Comparison of ENCODE assay signal across 2 cellular contexts in the genomic region with DNA sequence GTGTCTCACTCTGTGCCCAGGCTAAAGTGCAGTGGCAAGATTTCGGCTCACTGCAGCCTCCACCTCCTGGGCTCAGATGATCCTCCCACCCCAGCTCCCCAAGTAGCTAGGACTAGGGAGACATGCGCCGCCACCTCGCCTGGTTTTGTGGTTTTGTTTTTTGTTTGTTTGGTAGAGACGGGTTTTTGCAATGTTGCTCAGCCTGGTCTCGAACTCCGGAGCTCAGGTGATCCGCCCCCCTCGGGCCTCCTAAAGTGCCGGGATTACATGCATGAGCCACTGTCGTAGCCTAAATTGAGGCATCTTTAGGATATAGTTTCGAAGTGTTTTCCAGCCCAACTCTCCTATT.
TF ChIP-seq lines count a peak whose summit lies in the region.

No MANE protein-coding gene starts in this region.

TF ChIP-seq in liver, 16 proteins besides CTCF, POLR2A, EP300 and RAD21:
- TF ChIP-seq TAF1 (conservative IDR thresholded peaks at IDR 0.05) = no peak
- TF ChIP-seq RXRA (IDR thresholded peaks at IDR 0.05) = no peak
- TF ChIP-seq HNF4A (conservative IDR thresholded peaks at IDR 0.05) = no peak
- TF ChIP-seq, protein P1, sequence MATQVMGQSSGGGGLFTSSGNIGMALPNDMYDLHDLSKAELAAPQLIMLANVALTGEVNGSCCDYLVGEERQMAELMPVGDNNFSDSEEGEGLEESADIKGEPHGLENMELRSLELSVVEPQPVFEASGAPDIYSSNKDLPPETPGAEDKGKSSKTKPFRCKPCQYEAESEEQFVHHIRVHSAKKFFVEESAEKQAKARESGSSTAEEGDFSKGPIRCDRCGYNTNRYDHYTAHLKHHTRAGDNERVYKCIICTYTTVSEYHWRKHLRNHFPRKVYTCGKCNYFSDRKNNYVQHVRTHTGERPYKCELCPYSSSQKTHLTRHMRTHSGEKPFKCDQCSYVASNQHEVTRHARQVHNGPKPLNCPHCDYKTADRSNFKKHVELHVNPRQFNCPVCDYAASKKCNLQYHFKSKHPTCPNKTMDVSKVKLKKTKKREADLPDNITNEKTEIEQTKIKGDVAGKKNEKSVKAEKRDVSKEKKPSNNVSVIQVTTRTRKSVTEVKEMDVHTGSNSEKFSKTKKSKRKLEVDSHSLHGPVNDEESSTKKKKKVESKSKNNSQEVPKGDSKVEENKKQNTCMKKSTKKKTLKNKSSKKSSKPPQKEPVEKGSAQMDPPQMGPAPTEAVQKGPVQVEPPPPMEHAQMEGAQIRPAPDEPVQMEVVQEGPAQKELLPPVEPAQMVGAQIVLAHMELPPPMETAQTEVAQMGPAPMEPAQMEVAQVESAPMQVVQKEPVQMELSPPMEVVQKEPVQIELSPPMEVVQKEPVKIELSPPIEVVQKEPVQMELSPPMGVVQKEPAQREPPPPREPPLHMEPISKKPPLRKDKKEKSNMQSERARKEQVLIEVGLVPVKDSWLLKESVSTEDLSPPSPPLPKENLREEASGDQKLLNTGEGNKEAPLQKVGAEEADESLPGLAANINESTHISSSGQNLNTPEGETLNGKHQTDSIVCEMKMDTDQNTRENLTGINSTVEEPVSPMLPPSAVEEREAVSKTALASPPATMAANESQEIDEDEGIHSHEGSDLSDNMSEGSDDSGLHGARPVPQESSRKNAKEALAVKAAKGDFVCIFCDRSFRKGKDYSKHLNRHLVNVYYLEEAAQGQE (IDR thresholded peaks at IDR 0.05) = no peak
- TF ChIP-seq, protein P2, sequence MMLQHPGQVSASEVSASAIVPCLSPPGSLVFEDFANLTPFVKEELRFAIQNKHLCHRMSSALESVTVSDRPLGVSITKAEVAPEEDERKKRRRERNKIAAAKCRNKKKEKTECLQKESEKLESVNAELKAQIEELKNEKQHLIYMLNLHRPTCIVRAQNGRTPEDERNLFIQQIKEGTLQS (IDR thresholded peaks at IDR 0.05) = no peak
- no peak for TF ChIP-seq JUND (IDR thresholded peaks at IDR 0.05)
- TF ChIP-seq GABPA (IDR thresholded peaks at IDR 0.05 in 1 of 2, conservative IDR thresholded peaks at IDR 0.05 in 1 of 2) = no peak
- TF ChIP-seq, protein P3, sequence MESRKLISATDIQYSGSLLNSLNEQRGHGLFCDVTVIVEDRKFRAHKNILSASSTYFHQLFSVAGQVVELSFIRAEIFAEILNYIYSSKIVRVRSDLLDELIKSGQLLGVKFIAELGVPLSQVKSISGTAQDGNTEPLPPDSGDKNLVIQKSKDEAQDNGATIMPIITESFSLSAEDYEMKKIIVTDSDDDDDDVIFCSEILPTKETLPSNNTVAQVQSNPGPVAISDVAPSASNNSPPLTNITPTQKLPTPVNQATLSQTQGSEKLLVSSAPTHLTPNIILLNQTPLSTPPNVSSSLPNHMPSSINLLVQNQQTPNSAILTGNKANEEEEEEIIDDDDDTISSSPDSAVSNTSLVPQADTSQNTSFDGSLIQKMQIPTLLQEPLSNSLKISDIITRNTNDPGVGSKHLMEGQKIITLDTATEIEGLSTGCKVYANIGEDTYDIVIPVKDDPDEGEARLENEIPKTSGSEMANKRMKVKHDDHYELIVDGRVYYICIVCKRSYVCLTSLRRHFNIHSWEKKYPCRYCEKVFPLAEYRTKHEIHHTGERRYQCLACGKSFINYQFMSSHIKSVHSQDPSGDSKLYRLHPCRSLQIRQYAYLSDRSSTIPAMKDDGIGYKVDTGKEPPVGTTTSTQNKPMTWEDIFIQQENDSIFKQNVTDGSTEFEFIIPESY (IDR thresholded peaks at IDR 0.05) = no peak
- no peak for TF ChIP-seq FOXA2 (IDR thresholded peaks at IDR 0.05)
- no peak for TF ChIP-seq HNF4G (IDR thresholded peaks at IDR 0.05)
- no peak for TF ChIP-seq SP1 (IDR thresholded peaks at IDR 0.05)
- TF ChIP-seq YY1 (IDR thresholded peaks at IDR 0.05) = no peak
- TF ChIP-seq EGR1 (IDR thresholded peaks at IDR 0.05; ENCODE audit: low read depth in 2 of 2) = no peak
- TF ChIP-seq NR2F2 (IDR thresholded peaks at IDR 0.05) = no peak
- TF ChIP-seq, protein P4, sequence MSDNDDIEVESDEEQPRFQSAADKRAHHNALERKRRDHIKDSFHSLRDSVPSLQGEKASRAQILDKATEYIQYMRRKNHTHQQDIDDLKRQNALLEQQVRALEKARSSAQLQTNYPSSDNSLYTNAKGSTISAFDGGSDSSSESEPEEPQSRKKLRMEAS (IDR thresholded peaks at IDR 0.05) = no peak

TF ChIP-seq in HepG2, 621 proteins besides CTCF, POLR2A, EP300 and RAD21:
- TF ChIP-seq NRL (CRISPR knock-in tag; IDR thresholded peaks at IDR 0.05; ENCODE audit: borderline replicate concordance) = no peak
- no peak for TF ChIP-seq GATAD1 (CRISPR knock-in tag; IDR thresholded peaks at IDR 0.05)
- TF ChIP-seq GABPA (IDR thresholded peaks at IDR 0.05; ENCODE audit: low read depth, low read length) = no peak
- no peak for TF ChIP-seq GABPA (CRISPR knock-in tag; IDR thresholded peaks at IDR 0.05; ENCODE audit: low read depth)
- TF ChIP-seq, protein P5, sequence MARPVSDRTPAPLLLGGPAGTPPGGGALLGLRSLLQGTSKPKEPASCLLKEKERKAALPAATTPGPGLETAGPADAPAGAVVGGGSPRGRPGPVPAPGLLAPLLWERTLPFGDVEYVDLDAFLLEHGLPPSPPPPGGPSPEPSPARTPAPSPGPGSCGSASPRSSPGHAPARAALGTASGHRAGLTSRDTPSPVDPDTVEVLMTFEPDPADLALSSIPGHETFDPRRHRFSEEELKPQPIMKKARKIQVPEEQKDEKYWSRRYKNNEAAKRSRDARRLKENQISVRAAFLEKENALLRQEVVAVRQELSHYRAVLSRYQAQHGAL (CRISPR knock-in tag; IDR thresholded peaks at IDR 0.05; ENCODE audit: not compliant biosample characterization) = no peak
- TF ChIP-seq ZNF879 (CRISPR knock-in tag; IDR thresholded peaks at IDR 0.05) = no peak
- no peak for TF ChIP-seq ZNF230 (CRISPR knock-in tag; IDR thresholded peaks at IDR 0.05)
- TF ChIP-seq, protein P6, sequence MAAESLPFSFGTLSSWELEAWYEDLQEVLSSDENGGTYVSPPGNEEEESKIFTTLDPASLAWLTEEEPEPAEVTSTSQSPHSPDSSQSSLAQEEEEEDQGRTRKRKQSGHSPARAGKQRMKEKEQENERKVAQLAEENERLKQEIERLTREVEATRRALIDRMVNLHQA (CRISPR knock-in tag; IDR thresholded peaks at IDR 0.05) = no peak
- TF ChIP-seq, protein P7, sequence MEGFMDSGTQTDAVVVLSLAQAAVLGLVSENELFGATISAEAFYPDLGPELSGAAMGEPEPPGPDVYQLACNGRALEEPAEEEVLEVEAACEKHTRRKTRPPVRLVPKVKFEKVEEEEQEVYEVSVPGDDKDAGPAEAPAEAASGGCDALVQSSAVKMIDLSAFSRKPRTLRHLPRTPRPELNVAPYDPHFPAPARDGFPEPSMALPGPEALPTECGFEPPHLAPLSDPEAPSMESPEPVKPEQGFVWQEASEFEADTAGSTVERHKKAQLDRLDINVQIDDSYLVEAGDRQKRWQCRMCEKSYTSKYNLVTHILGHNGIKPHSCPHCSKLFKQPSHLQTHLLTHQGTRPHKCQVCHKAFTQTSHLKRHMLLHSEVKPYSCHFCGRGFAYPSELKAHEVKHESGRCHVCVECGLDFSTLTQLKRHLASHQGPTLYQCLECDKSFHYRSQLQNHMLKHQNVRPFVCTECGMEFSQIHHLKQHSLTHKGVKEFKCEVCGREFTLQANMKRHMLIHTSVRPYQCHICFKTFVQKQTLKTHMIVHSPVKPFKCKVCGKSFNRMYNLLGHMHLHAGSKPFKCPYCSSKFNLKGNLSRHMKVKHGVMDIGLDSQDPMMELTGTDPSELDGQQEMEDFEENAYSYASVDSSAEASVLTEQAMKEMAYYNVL (CRISPR knock-in tag; IDR thresholded peaks at IDR 0.05; ENCODE audit: borderline replicate concordance) = no peak
- no peak for TF ChIP-seq ZNF780A (CRISPR knock-in tag; IDR thresholded peaks at IDR 0.05)
- no peak for TF ChIP-seq ZNF672 (CRISPR knock-in tag; IDR thresholded peaks at IDR 0.05)
- no peak for TF ChIP-seq ARHGAP35 (CRISPR knock-in tag; IDR thresholded peaks at IDR 0.05; ENCODE audit: borderline replicate concordance)
- no peak for TF ChIP-seq ZNF329 (CRISPR knock-in tag; IDR thresholded peaks at IDR 0.05; ENCODE audit: low read depth)
- TF ChIP-seq, protein P8, sequence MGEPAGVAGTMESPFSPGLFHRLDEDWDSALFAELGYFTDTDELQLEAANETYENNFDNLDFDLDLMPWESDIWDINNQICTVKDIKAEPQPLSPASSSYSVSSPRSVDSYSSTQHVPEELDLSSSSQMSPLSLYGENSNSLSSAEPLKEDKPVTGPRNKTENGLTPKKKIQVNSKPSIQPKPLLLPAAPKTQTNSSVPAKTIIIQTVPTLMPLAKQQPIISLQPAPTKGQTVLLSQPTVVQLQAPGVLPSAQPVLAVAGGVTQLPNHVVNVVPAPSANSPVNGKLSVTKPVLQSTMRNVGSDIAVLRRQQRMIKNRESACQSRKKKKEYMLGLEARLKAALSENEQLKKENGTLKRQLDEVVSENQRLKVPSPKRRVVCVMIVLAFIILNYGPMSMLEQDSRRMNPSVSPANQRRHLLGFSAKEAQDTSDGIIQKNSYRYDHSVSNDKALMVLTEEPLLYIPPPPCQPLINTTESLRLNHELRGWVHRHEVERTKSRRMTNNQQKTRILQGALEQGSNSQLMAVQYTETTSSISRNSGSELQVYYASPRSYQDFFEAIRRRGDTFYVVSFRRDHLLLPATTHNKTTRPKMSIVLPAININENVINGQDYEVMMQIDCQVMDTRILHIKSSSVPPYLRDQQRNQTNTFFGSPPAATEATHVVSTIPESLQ (CRISPR knock-in tag; conservative IDR thresholded peaks at IDR 0.05) = no peak
- no peak for TF ChIP-seq SIN3B (IDR thresholded peaks at IDR 0.05; ENCODE audit: low read length)
- TF ChIP-seq, protein P9, sequence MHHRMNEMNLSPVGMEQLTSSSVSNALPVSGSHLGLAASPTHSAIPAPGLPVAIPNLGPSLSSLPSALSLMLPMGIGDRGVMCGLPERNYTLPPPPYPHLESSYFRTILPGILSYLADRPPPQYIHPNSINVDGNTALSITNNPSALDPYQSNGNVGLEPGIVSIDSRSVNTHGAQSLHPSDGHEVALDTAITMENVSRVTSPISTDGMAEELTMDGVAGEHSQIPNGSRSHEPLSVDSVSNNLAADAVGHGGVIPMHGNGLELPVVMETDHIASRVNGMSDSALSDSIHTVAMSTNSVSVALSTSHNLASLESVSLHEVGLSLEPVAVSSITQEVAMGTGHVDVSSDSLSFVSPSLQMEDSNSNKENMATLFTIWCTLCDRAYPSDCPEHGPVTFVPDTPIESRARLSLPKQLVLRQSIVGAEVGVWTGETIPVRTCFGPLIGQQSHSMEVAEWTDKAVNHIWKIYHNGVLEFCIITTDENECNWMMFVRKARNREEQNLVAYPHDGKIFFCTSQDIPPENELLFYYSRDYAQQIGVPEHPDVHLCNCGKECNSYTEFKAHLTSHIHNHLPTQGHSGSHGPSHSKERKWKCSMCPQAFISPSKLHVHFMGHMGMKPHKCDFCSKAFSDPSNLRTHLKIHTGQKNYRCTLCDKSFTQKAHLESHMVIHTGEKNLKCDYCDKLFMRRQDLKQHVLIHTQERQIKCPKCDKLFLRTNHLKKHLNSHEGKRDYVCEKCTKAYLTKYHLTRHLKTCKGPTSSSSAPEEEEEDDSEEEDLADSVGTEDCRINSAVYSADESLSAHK (CRISPR knock-in tag; IDR thresholded peaks at IDR 0.05; ENCODE audit: borderline replicate concordance) = no peak
- no peak for TF ChIP-seq ZBTB7A (CRISPR knock-in tag; IDR thresholded peaks at IDR 0.05)
- TF ChIP-seq ZNF326 (CRISPR knock-in tag; IDR thresholded peaks at IDR 0.05; ENCODE audit: borderline replicate concordance) = no peak
- TF ChIP-seq, protein P10, sequence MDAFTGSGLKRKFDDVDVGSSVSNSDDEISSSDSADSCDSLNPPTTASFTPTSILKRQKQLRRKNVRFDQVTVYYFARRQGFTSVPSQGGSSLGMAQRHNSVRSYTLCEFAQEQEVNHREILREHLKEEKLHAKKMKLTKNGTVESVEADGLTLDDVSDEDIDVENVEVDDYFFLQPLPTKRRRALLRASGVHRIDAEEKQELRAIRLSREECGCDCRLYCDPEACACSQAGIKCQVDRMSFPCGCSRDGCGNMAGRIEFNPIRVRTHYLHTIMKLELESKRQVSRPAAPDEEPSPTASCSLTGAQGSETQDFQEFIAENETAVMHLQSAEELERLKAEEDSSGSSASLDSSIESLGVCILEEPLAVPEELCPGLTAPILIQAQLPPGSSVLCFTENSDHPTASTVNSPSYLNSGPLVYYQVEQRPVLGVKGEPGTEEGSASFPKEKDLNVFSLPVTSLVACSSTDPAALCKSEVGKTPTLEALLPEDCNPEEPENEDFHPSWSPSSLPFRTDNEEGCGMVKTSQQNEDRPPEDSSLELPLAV (CRISPR knock-in tag; conservative IDR thresholded peaks at IDR 0.05; ENCODE audit: low read depth) = no peak
